In genomic region chr7:96707901-96708774, GRCh38 we compare ENCODE assay signal across 8 cellular contexts. TPM values are rescaled to one million over a fixed set of nuclear protein-coding genes. Genes with fewer than 3 reads are reported as not detected.
DNase-seq lines count a peak whose midpoint lies in the region; ATAC-seq, FAIRE-seq and TF ChIP-seq lines count a peak whose summit lies in the region.

No MANE protein-coding gene starts in this region.

- DNase-seq in activated naive CD4-positive, alpha-beta T cell treated with anti-CD3 and anti-CD28 coated beads, Interleukin-2, amount 10 ng/mL, durations not matched to agents 7 days and 5 days: no peak
- no peak for DNase-seq in activated naive CD4-positive, alpha-beta T cell treated with anti-CD3 and anti-CD28 coated beads, Interleukin-2, amount 50 U/mL, for 72 hours (ENCODE audit: low spot score in 2 of 2)
- no peak for DNase-seq in activated T-helper 2 cell treated with anti-CD3 and anti-CD28 coated beads, Interferon-gamma antibody, Interleukin-2, Interleukin-4, amounts not matched to agents 10 μg/mL and 5 μg/mL and 100 μg/mL, durations not matched to agents 14 hours and 24 hours and 36 hours (ENCODE audit: low spot score)
- DNase-seq in immature natural killer cell: no peak
- DNase-seq in thyroid gland: no peak
- no peak for DNase-seq in small intestine
- no peak for DNase-seq in T-helper 9 cell

- no peak for ATAC-seq in activated naive CD4-positive, alpha-beta T cell treated with anti-CD3 and anti-CD28 coated beads, Interleukin-2, amount 50 U/mL, for 72 hours
- no peak for ATAC-seq in HG03378 (IDR thresholded peaks at IDR 0.05; ENCODE audit: unreplicated experiment)

- H3K9me3 ChIP-seq in thyroid gland (no peaks in the 10 kb centered on the region), small intestine (ENCODE audit: control insufficient read depth, low read depth) (no peaks in the 10 kb centered on the region)

- H3K27me3 ChIP-seq in thyroid gland (no peaks in the 10 kb centered on the region), small intestine (ENCODE audit: control insufficient read depth in 2 of 2, insufficient read depth in 2 of 2, low read length in 2 of 2) (no peaks in the 10 kb centered on the region)

- H3K4me3 Mint-ChIP-seq in activated naive CD4-positive, alpha-beta T cell treated with anti-CD3 and anti-CD28 coated beads, Interleukin-2, amount 10 ng/mL, durations not matched to agents 7 days and 5 days: peak overlapping the region; percentile 98
- peak overlapping the region; percentile 98 for H3K4me3 Mint-ChIP-seq in activated T-helper 2 cell treated with anti-CD3 and anti-CD28 coated beads, Interferon-gamma antibody, Interleukin-2, Interleukin-4, amounts not matched to agents 10 μg/mL and 5 μg/mL and 100 μg/mL, durations not matched to agents 14 hours and 24 hours and 36 hours (ENCODE audit: low read depth)
- H3K4me3 Mint-ChIP-seq in immature natural killer cell: peak overlapping the region; percentile 98 to 100 (median 100)

- peak overlapping the region in 2 of 3 donors; percentile 85 for H3K4me3 ChIP-seq in thyroid gland (replicated peaks in 1 of 3)
- H3K4me3 ChIP-seq in small intestine (ENCODE audit: low read depth in 1 of 2, low read length in 2 of 2): no peak overlapping the region

- H3K27me3 Mint-ChIP-seq in activated naive CD4-positive, alpha-beta T cell treated with anti-CD3 and anti-CD28 coated beads, Interleukin-2, amount 10 ng/mL, durations not matched to agents 7 days and 5 days: peaks cover 3% of the 10 kb centered on the region
- H3K27me3 Mint-ChIP-seq in activated T-helper 2 cell treated with anti-CD3 and anti-CD28 coated beads, Interferon-gamma antibody, Interleukin-2, Interleukin-4, amounts not matched to agents 10 μg/mL and 5 μg/mL and 100 μg/mL, durations not matched to agents 14 hours and 24 hours and 36 hours (ENCODE audit: low read depth): no peaks in the 10 kb centered on the region
- peaks cover 0 to 5% (median 2%) of the 10 kb centered on the region in 3 donors for H3K27me3 Mint-ChIP-seq in immature natural killer cell (ENCODE audit: low read depth in 3 of 3)

- WGBS in thyroid gland, 2 donors: 85 to 90% methylated on average over 4 of the region's 4 CpGs
- WGBS in small intestine, 3 donors: 93 to 94% (median 94%) methylated on average over 4 of the region's 4 CpGs

- H3K27ac Mint-ChIP-seq in activated naive CD4-positive, alpha-beta T cell treated with anti-CD3 and anti-CD28 coated beads, Interleukin-2, amount 10 ng/mL, durations not matched to agents 7 days and 5 days: no peak overlapping the region
- H3K27ac Mint-ChIP-seq in activated naive CD4-positive, alpha-beta T cell treated with anti-CD3 and anti-CD28 coated beads, Interleukin-2, amount 50 U/mL, for 72 hours: peak overlapping the region in 1 of 2 donors; percentile 12
- H3K27ac Mint-ChIP-seq in activated T-helper 2 cell treated with anti-CD3 and anti-CD28 coated beads, Interferon-gamma antibody, Interleukin-2, Interleukin-4, amounts not matched to agents 10 μg/mL and 5 μg/mL and 100 μg/mL, durations not matched to agents 14 hours and 24 hours and 36 hours: no peak overlapping the region
- H3K27ac Mint-ChIP-seq in immature natural killer cell: peak overlapping the region in 5 of 6 donors; percentile 35 to 72 (median 55)

- H3K36me3 Mint-ChIP-seq in activated naive CD4-positive, alpha-beta T cell treated with anti-CD3 and anti-CD28 coated beads, Interleukin-2, amount 10 ng/mL, durations not matched to agents 7 days and 5 days: peaks cover 18% of the 10 kb centered on the region
- peaks cover 15 to 20% of the 10 kb centered on the region in 2 donors for H3K36me3 Mint-ChIP-seq in activated naive CD4-positive, alpha-beta T cell treated with anti-CD3 and anti-CD28 coated beads, Interleukin-2, amount 50 U/mL, for 72 hours
- peaks cover 24% of the 10 kb centered on the region for H3K36me3 Mint-ChIP-seq in activated T-helper 2 cell treated with anti-CD3 and anti-CD28 coated beads, Interferon-gamma antibody, Interleukin-2, Interleukin-4, amounts not matched to agents 10 μg/mL and 5 μg/mL and 100 μg/mL, durations not matched to agents 14 hours and 24 hours and 36 hours (ENCODE audit: low read depth)
- H3K36me3 Mint-ChIP-seq in immature natural killer cell: peaks cover 0 to 6% (median 6%) of the 10 kb centered on the region in 3 donors

- H3K27ac ChIP-seq in thyroid gland: no peak overlapping the region
- H3K27ac ChIP-seq in small intestine (ENCODE audit: low read depth in 1 of 2, low read length in 1 of 2): no peak overlapping the region

- FAIRE-seq in small intestine (lab: Jason Lieb, UNC): no peak

- TF ChIP-seq POLR2A in thyroid gland (IDR thresholded peaks at IDR 0.05): no peak

- TF ChIP-seq CTCF in thyroid gland (IDR thresholded peaks at IDR 0.05): no peak

- peaks cover 39% of the 10 kb centered on the region for H3K4me1 Mint-ChIP-seq in activated naive CD4-positive, alpha-beta T cell treated with anti-CD3 and anti-CD28 coated beads, Interleukin-2, amount 10 ng/mL, durations not matched to agents 7 days and 5 days
- peaks cover 15% of the 10 kb centered on the region for H3K4me1 Mint-ChIP-seq in activated T-helper 2 cell treated with anti-CD3 and anti-CD28 coated beads, Interferon-gamma antibody, Interleukin-2, Interleukin-4, amounts not matched to agents 10 μg/mL and 5 μg/mL and 100 μg/mL, durations not matched to agents 14 hours and 24 hours and 36 hours (ENCODE audit: low read depth)
- peaks cover 43 to 68% of the 10 kb centered on the region in 2 donors for H3K4me1 Mint-ChIP-seq in immature natural killer cell

- peaks cover 11% of the 10 kb centered on the region for H3K9me3 Mint-ChIP-seq in activated naive CD4-positive, alpha-beta T cell treated with anti-CD3 and anti-CD28 coated beads, Interleukin-2, amount 10 ng/mL, durations not matched to agents 7 days and 5 days
- peaks cover 8 to 11% of the 10 kb centered on the region in 2 donors for H3K9me3 Mint-ChIP-seq in activated naive CD4-positive, alpha-beta T cell treated with anti-CD3 and anti-CD28 coated beads, Interleukin-2, amount 50 U/mL, for 72 hours
- peaks cover 15% of the 10 kb centered on the region for H3K9me3 Mint-ChIP-seq in activated T-helper 2 cell treated with anti-CD3 and anti-CD28 coated beads, Interferon-gamma antibody, Interleukin-2, Interleukin-4, amounts not matched to agents 10 μg/mL and 5 μg/mL and 100 μg/mL, durations not matched to agents 14 hours and 24 hours and 36 hours
- H3K9me3 Mint-ChIP-seq in immature natural killer cell: peaks cover 0 to 8% (median under 1%) of the 10 kb centered on the region in 6 donors

- no peaks in the 10 kb centered on the region for H3K36me3 ChIP-seq in thyroid gland
- peaks cover 0 to 2% of the 10 kb centered on the region in 2 donors for H3K36me3 ChIP-seq in small intestine (ENCODE audit: control insufficient read depth in 2 of 2, insufficient read depth in 2 of 2, low read length in 2 of 2)

- intact Hi-C loops in activated T-helper 2 cell treated with anti-CD3 and anti-CD28 coated beads, Interferon-gamma antibody, Interleukin-2, Interleukin-4, amounts not matched to agents 10 μg/mL and 5 μg/mL and 100 μg/mL, durations not matched to agents 14 hours and 24 hours and 36 hours (cut with micrococcal nuclease): loop anchor here (2.0 to 10.0 kb wide), 3 partner anchors 129 to 409 kb away; partner anchors contain the start of gene SDHAF3
- intact Hi-C loops in thyroid gland (cut with DNase I): no loop called here

- H3K4me1 ChIP-seq in thyroid gland (peaks cover 12 to 18% of the 10 kb centered on the region in 2 donors), small intestine (ENCODE audit: control insufficient read depth in 2 of 2, insufficient read depth in 1 of 2, low read depth in 1 of 2, low read length in 1 of 2) (peaks cover 2 to 3% of the 10 kb centered on the region in 2 donors)

- CTCF ChIA-PET in activated naive CD4-positive, alpha-beta T cell treated with anti-CD3 and anti-CD28 coated beads, Interleukin-2, amount 10 ng/mL, durations not matched to agents 7 days and 5 days (lab: Charles Lee): no interaction called here

RNA-seq across cellular contexts. Expression of gene SEM1, which starts 1.5 kb away (rescaled TPM):
- 10 to 100 TPM; 15.3 to 38.2 TPM for total RNA-seq in activated naive CD4-positive, alpha-beta T cell treated with anti-CD3 and anti-CD28 coated beads, Interleukin-2, amount 50 U/mL, for 72 hours
- total RNA-seq in activated T-helper 2 cell treated with anti-CD3 and anti-CD28 coated beads, Interferon-gamma antibody, Interleukin-2, Interleukin-4, amounts not matched to agents 10 μg/mL and 5 μg/mL and 100 μg/mL, durations not matched to agents 14 hours and 24 hours and 36 hours: 39.0 and 51.9 TPM in 2 replicates
- polyA plus RNA-seq in immature natural killer cell (100 to 1,000 TPM in 2 of 3 donors, 10 to 100 TPM in 1; 94.3 to 134 (median 132) TPM), small intestine (100 to 1,000 TPM in 1 of 3 donors, 10 to 100 TPM in 2; 84.6 to 101 (median 99.5) TPM)
- 100 to 1,000 TPM in 1 of 4 donors, 10 to 100 TPM in 3; 15.9 to 147 (median 29.9) TPM for total RNA-seq in thyroid gland

Comparison
In these comparisons a context has a peak if more than half of its experiments do, and no peak if none do; other contexts are left out.
1. H3K27ac Mint-ChIP-seq: peak in immature natural killer cell (5 of 6); none in activated naive CD4-positive, alpha-beta T cell treated with anti-CD3 and anti-CD28 coated beads, Interleukin-2, amount 10 ng/mL, durations not matched to agents 7 days and 5 days (single experiment) and activated T-helper 2 cell treated with anti-CD3 and anti-CD28 coated beads, Interferon-gamma antibody, Interleukin-2, Interleukin-4, amounts not matched to agents 10 μg/mL and 5 μg/mL and 100 μg/mL, durations not matched to agents 14 hours and 24 hours and 36 hours (single experiment).
2. H3K4me3 ChIP-seq: peak in thyroid gland (2 of 3); none in small intestine (0 of 2).
3. Peak in every context shown above with its lines, with median percentiles within 50 percentile points of each other: H3K4me3 Mint-ChIP-seq.